ENCODE assay signal across 27 cellular contexts in genomic region chr13:109151255-109151654, GRCh38.
DNase-seq lines count a peak whose midpoint lies in the region; ATAC-seq, FAIRE-seq and TF ChIP-seq lines count a peak whose summit lies in the region.
"Had no signal": no experiment of that assay in that cellular context is flagged by ENCODE, and none has a peak within 500 bp of the region (broad histone marks: within the 10 kb centered on the region; RNA-seq: fewer than 3 reads in every experiment).

No MANE protein-coding gene starts in this region.

- 67% methylated on average over 3 of the region's 3 CpGs for WGBS in A549 (ENCODE audit: missing lambda C conversion rate)

- TF ChIP-seq CTCF in A549 (IDR thresholded peaks at IDR 0.05) (no peak), choroid plexus epithelial cell (conservative IDR thresholded peaks at IDR 0.05; ENCODE audit: low read depth, low read length) (no peak), keratinocyte (optimal IDR thresholded peaks at IDR 0.05 in 1 of 3, IDR thresholded peaks at IDR 0.05 in 1 of 3, conservative IDR thresholded peaks at IDR 0.05 in 1 of 3; ENCODE audit: extremely low read depth in 1 of 3, insufficient read depth in 2 of 3, low read length in 3 of 3) (no peak)

- H3K9me3 ChIP-seq in A549 (no peaks in the 10 kb centered on the region), keratinocyte (ENCODE audit: control insufficient read depth, low read depth, low read length) (no peaks in the 10 kb centered on the region)
- H3K9me3 ChIP-seq: gastroesophageal sphincter had no signal

- CTCF ChIA-PET in A549 (lab: Yijun Ruan, JAX): interaction anchor here (1.3 to 1.5 kb wide), 3 partner anchors 21 to 958 kb away, joined by 3 to 5 read pairs (median 4); no protein-coding TSS in a partner anchor

- no peak for TF ChIP-seq RAD21 in A549 (conservative IDR thresholded peaks at IDR 0.05 in 1 of 2, IDR thresholded peaks at IDR 0.05 in 1 of 2)

- no peak for TF ChIP-seq POLR2A in A549 (IDR thresholded peaks at IDR 0.05; ENCODE audit: low read length)

- no peaks in the 10 kb centered on the region for H4K20me1 ChIP-seq in keratinocyte (ENCODE audit: control insufficient read depth, extremely low read depth, insufficient read depth, low read length)

- ATAC-seq in A549 (no peak), GM18502 (IDR thresholded peaks at IDR 0.05; ENCODE audit: poor library complexity, unreplicated experiment) (no peak)
- ATAC-seq: activated CD4-positive, alpha-beta T cell treated with anti-CD3 and anti-CD28 coated beads for 36 hours; CD8-positive, alpha-beta T cell; gastroesophageal sphincter; left colon had no signal

- no peaks in the 10 kb centered on the region for H3K36me3 ChIP-seq in keratinocyte (ENCODE audit: control insufficient read depth in 2 of 2, extremely low read depth in 1 of 2, insufficient read depth in 2 of 2, low read length in 2 of 2)
- H3K36me3 ChIP-seq: gastroesophageal sphincter had no signal

- FAIRE-seq in A549 (lab: Jason Lieb, UNC) (no peak), keratinocyte (lab: Jason Lieb, UNC) (peak; percentile 90)

- no peaks in the 10 kb centered on the region for H3K27me3 ChIP-seq in keratinocyte (ENCODE audit: control insufficient read depth, extremely low read depth, insufficient read depth, low read length)
- H3K27me3 ChIP-seq: gastroesophageal sphincter had no signal

- dilution Hi-C loops in keratinocyte (cut with MboI; ENCODE audit: extremely low pct_ligation_motif_present, low sequenced_read_pairs): no loop called here

- H3K79me2 ChIP-seq in keratinocyte (ENCODE audit: control insufficient read depth, insufficient read depth, low read length): no peaks in the 10 kb centered on the region

- H3K9ac ChIP-seq in keratinocyte (ENCODE audit: control insufficient read depth, extremely low read depth, insufficient read depth, low read length): peak overlapping the region; percentile 62

- no peak overlapping the region for H2AFZ ChIP-seq in keratinocyte (ENCODE audit: control insufficient read depth, low read length)

- H3K4me2 ChIP-seq in A549 (peak overlapping the region; percentile 18; the same call in 1 of the 3 replicates), keratinocyte (ENCODE audit: control insufficient read depth, extremely low read depth, insufficient read depth, low read depth, low read length) (peak overlapping the region; percentile 83)

- POLR2A ChIA-PET in A549 (lab: Yijun Ruan, JAX): no interaction called here

- no peak for DNase-seq in A549 (ENCODE audit: low read depth in 1 of 2, low spot score in 1 of 2)
- peak; percentile 38 for DNase-seq in M059J (ENCODE audit: low read depth)
- peak; percentile 47 for DNase-seq in choroid plexus epithelial cell (ENCODE audit: low read depth)
- DNase-seq in keratinocyte (ENCODE audit: low read depth, low spot score): no peak
- DNase-seq in activated effector memory CD4-positive, alpha-beta T cell treated with anti-CD3 and anti-CD28 coated beads, Interleukin-2, amount 50 U/mL, for 16 hours: no peak
- DNase-seq in ACHN: no peak
- DNase-seq in OCI-M1 (lab: John Stamatoyannopoulos, UW): no peak
- DNase-seq: activated CD4-positive, alpha-beta T cell treated with anti-CD3 and anti-CD28 coated beads for 36 hours; activated T-cell treated with anti-CD3 and anti-CD28 coated beads for 4 hours; aorta; caudate nucleus; CD8-positive, alpha-beta T cell; cortex of kidney; DMS 273 treated with DMSO at 0.1 percent for 48 hours; Kasumi-1; left colon; MV-4-11; NCI-H1436 treated with DMSO at 0.1 percent for 48 hours; NCI-H226; NCI-H69; SIG-M5; stimulated activated naive CD4-positive, alpha-beta T cell; T1000 had no signal

- H3K4me3 ChIP-seq in A549 (no peak overlapping the region), choroid plexus epithelial cell (ENCODE audit: low read depth, low read length) (no peak overlapping the region), keratinocyte (ENCODE audit: control insufficient read depth in 2 of 3, extremely low read depth in 1 of 3, insufficient read depth in 2 of 3, low read depth in 1 of 3, low read length in 3 of 3) (peak overlapping the region in 2 of 3 experiments; percentile 37 to 43)
- H3K4me3 ChIP-seq: gastroesophageal sphincter, skin epidermis had no signal

- peak overlapping the region; percentile 44 to 95; a peak in 5 of 6 replicates for H3K27ac ChIP-seq in A549
- peak overlapping the region; percentile 79 for H3K27ac ChIP-seq in keratinocyte (ENCODE audit: control insufficient read depth, insufficient read depth, low read length)
- H3K27ac ChIP-seq: VCaP had no signal

- H3K9me1 ChIP-seq in keratinocyte (ENCODE audit: control insufficient read depth, extremely low read depth, insufficient read depth, low read length): no peaks in the 10 kb centered on the region

- H3K4me1 ChIP-seq in A549 (peaks cover 64% of the 10 kb centered on the region), keratinocyte (ENCODE audit: control insufficient read depth, extremely low read depth, insufficient read depth, low read length) (peaks cover 78% of the 10 kb centered on the region)

- in situ Hi-C loops in ACHN (cut with HindIII; ENCODE audit: low pct_ligation_motif_present, low pct_unique_long_range_greater_than_20kb, low sequenced_read_pairs): no loop called here

- no peak for TF ChIP-seq EP300 in A549 (IDR thresholded peaks at IDR 0.05)

TF ChIP-seq in A549, 52 proteins besides CTCF, POLR2A, EP300 and RAD21:
- no peak for TF ChIP-seq RNF2 (IDR thresholded peaks at IDR 0.05; ENCODE audit: borderline replicate concordance, low read depth)
- no peak for TF ChIP-seq CBX2 (IDR thresholded peaks at IDR 0.05; ENCODE audit: borderline replicate concordance, low read depth)
- TF ChIP-seq HOXB5 (CRISPR knock-in tag; IDR thresholded peaks at IDR 0.05): no peak
- TF ChIP-seq FOXS1 (CRISPR knock-in tag; IDR thresholded peaks at IDR 0.05): no peak
- no peak for TF ChIP-seq FOSL2 (IDR thresholded peaks at IDR 0.05)
- TF ChIP-seq FOSL2 (CRISPR knock-in tag; IDR thresholded peaks at IDR 0.05): peak; percentile 37
- no peak for TF ChIP-seq CHD2 (IDR thresholded peaks at IDR 0.05; ENCODE audit: low read length, partially characterized antibody)
- TF ChIP-seq, protein P1, sequence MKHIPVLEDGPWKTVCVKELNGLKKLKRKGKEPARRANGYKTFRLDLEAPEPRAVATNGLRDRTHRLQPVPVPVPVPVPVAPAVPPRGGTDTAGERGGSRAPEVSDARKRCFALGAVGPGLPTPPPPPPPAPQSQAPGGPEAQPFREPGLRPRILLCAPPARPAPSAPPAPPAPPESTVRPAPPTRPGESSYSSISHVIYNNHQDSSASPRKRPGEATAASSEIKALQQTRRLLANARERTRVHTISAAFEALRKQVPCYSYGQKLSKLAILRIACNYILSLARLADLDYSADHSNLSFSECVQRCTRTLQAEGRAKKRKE (CRISPR knock-in tag; IDR thresholded peaks at IDR 0.05; ENCODE audit: low read depth): no peak

Comparison
In these comparisons a context has a peak if more than half of its experiments do, and no peak if none do; other contexts are left out.
1. DNase-seq: peak in M059J (single experiment) and choroid plexus epithelial cell (single experiment); none in A549 (0 of 2), keratinocyte (single experiment), activated effector memory CD4-positive, alpha-beta T cell treated with anti-CD3 and anti-CD28 coated beads, Interleukin-2, amount 50 U/mL, for 16 hours (single experiment), ACHN (single experiment) and OCI-M1 (single experiment).
2. H3K4me3 ChIP-seq: peak in keratinocyte (2 of 3); none in A549 (single experiment) and choroid plexus epithelial cell (single experiment).